ENCODE assay signal across 8 cellular contexts in genomic region chr1:21573971-21574458, GRCh38.
DNase-seq lines count a peak whose midpoint lies in the region; ATAC-seq and TF ChIP-seq lines count a peak whose summit lies in the region.

No MANE protein-coding gene starts in this region.

- no peaks in the 10 kb centered on the region for H3K9me3 ChIP-seq in BE2C
- no peaks in the 10 kb centered on the region for H3K9me3 ChIP-seq in smooth muscle cell (replicated peaks; ENCODE audit: low read depth)

- in situ Hi-C loops in astrocyte of the spinal cord (cut with HindIII; ENCODE audit: low sequenced_read_pairs): no loop called here

- no peak overlapping the region for H3K4me3 Mint-ChIP-seq in HFFc6

- no peaks in the 10 kb centered on the region for H3K9me3 Mint-ChIP-seq in HFFc6

- no peaks in the 10 kb centered on the region for H3K36me3 Mint-ChIP-seq in HFFc6 (ENCODE audit: low read depth)

- H3K27me3 ChIP-seq in BE2C (no peaks in the 10 kb centered on the region), smooth muscle cell (ENCODE audit: low read depth) (no peaks in the 10 kb centered on the region)

- H3K4me1 Mint-ChIP-seq in HFFc6 (ENCODE audit: low read depth): peaks cover 8% of the 10 kb centered on the region; the same call in 1 of the 2 replicates

- no peak overlapping the region for H2AFZ ChIP-seq in smooth muscle cell (ENCODE audit: low read depth)

- H3K36me3 ChIP-seq in BE2C (no peaks in the 10 kb centered on the region), smooth muscle cell (ENCODE audit: low read depth) (no peaks in the 10 kb centered on the region)

- no peak overlapping the region for H3K9ac ChIP-seq in smooth muscle cell (ENCODE audit: low read depth)

- H3K79me2 ChIP-seq in smooth muscle cell (ENCODE audit: low read depth): no peaks in the 10 kb centered on the region

- no peak overlapping the region for H3K27ac ChIP-seq in smooth muscle cell (ENCODE audit: low read depth)

- H3K4me3 ChIP-seq in BE2C (ENCODE audit: low read depth, low read length): no peak overlapping the region
- H3K4me3 ChIP-seq in astrocyte of the spinal cord (ENCODE audit: low read depth, low read length): no peak overlapping the region
- no peak overlapping the region for H3K4me3 ChIP-seq in smooth muscle cell

- H3F3A ChIP-seq in smooth muscle cell (ENCODE audit: low read depth): no peaks in the 10 kb centered on the region

- no peaks in the 10 kb centered on the region for H4K20me1 ChIP-seq in smooth muscle cell (ENCODE audit: low read depth)

- no peak overlapping the region for H3K4me2 ChIP-seq in smooth muscle cell

- WGBS in smooth muscle cell (ENCODE audit: low lambda C conversion rate): 40% methylated on average over 11 of the region's 11 CpGs

- DNase-seq in BE2C (peak; percentile 70), HFFc6 (peak; percentile 55), NCI-H524 treated with DMSO at 0.1 percent for 48 hours (lab: John Stamatoyannopoulos, UW) (peak; percentile 46), astrocyte of the spinal cord (ENCODE audit: low read depth, low spot score) (peak; percentile 91), iPS-NIHi11 (ENCODE audit: low spot score) (peak; percentile 84), smooth muscle cell (lab: John Stamatoyannopoulos, UW; ENCODE audit: unreplicated experiment) (no peak), GM19238 (ENCODE audit: insufficient read length, low spot score) (no peak)

- TF ChIP-seq CTCF in BE2C (IDR thresholded peaks at IDR 0.05; ENCODE audit: low read depth, low read length) (peak; percentile 54), HFFc6 (IDR thresholded peaks at IDR 0.05) (peak; percentile 76), astrocyte of the spinal cord (IDR thresholded peaks at IDR 0.05; ENCODE audit: low read depth, low read length) (peak; percentile 70), smooth muscle cell (IDR thresholded peaks at IDR 0.05; ENCODE audit: borderline replicate concordance, insufficient read depth, poor library complexity, severe bottlenecking) (peak; percentile 64)

- peaks cover 5% of the 10 kb centered on the region for H3K27me3 Mint-ChIP-seq in HFFc6 (ENCODE audit: insufficient read depth)

- H3K27ac Mint-ChIP-seq in HFFc6: no peak overlapping the region

- H3K4me1 ChIP-seq in BE2C: 0 out of 2 replicates have a peak, but pooled peaks cover 6% of the 10 kb centered on the region
- peaks cover 15% of the 10 kb centered on the region for H3K4me1 ChIP-seq in smooth muscle cell (ENCODE audit: low read depth)

- ATAC-seq in HG02840 (IDR thresholded peaks at IDR 0.05; ENCODE audit: low FRiP score, unreplicated experiment): no peak

Comparison
In these comparisons a context has a peak if more than half of its experiments do, and no peak if none do; other contexts are left out.
1. DNase-seq: peak in BE2C (single experiment), HFFc6 (single experiment), NCI-H524 treated with DMSO at 0.1 percent for 48 hours (single experiment), astrocyte of the spinal cord (single experiment) and iPS-NIHi11 (single experiment); none in smooth muscle cell (single experiment) and GM19238 (single experiment).
2. Peak in every context shown above with its lines, with median percentiles within 50 percentile points of each other: CTCF ChIP-seq.